ENCODE assay signal across 20 cellular contexts in genomic region chr1:241589524-241589923, GRCh38. TPM values are rescaled to one million over a fixed set of nuclear protein-coding genes. Genes with fewer than 3 reads are reported as not detected.
A peak's percentile ranks its signal among the peaks of the same experiment; 100 is the strongest.
DNase-seq lines count a peak whose midpoint lies in the region; ATAC-seq, FAIRE-seq and TF ChIP-seq lines count a peak whose summit lies in the region.
"Had no signal": no experiment of that assay in that cellular context is flagged by ENCODE, and none has a peak within 500 bp of the region (broad histone marks: within the 10 kb centered on the region; RNA-seq: fewer than 3 reads in every experiment).

No MANE protein-coding gene starts in this region.

- H3K9ac ChIP-seq in HepG2 (ENCODE audit: insufficient read depth, low read depth, low read length): no peak overlapping the region
- H3K9ac ChIP-seq: GM23248 had no signal

- POLR2A ChIA-PET in HepG2 (lab: Yijun Ruan, JAX): no interaction called here
- POLR2A ChIA-PET in HEK293T (lab: Yijun Ruan, JAX): no interaction called here

- H4K20me1 ChIP-seq in HepG2 (ENCODE audit: insufficient read depth, low read length): no peaks in the 10 kb centered on the region

- H3K36me3 ChIP-seq in HepG2 (replicated peaks in 1 of 2; ENCODE audit: control insufficient read depth in 1 of 2, insufficient read depth in 2 of 2, low read length in 2 of 2) (no peaks in the 10 kb centered on the region; a peak in 1 of 5 replicates), spleen (peaks cover 0 to 61% (median 8%) of the 10 kb centered on the region in 6 donors)

- H3K4me1 ChIP-seq in HepG2 (ENCODE audit: insufficient read depth, low read length): no peaks in the 10 kb centered on the region
- no peaks in the 10 kb centered on the region for H3K4me1 ChIP-seq in spleen

- H2AFZ ChIP-seq in HepG2 (ENCODE audit: low read length): no peak overlapping the region
- H2AFZ ChIP-seq: GM23248 had no signal

- H3K9me3 ChIP-seq in HepG2 (ENCODE audit: low read length) (no peaks in the 10 kb centered on the region), spleen (no peaks in the 10 kb centered on the region)

- no peak overlapping the region for H3K4me3 ChIP-seq in HL-60 (replicated peaks; ENCODE audit: insufficient read depth, low read length)
- H3K4me3 ChIP-seq in NB4 (ENCODE audit: low read depth, low read length): no peak overlapping the region
- H3K4me3 ChIP-seq in HepG2 (replicated peaks in 1 of 3; ENCODE audit: insufficient read depth in 1 of 3, low read depth in 2 of 3, low read length in 3 of 3): no peak overlapping the region
- H3K4me3 ChIP-seq in spleen: no peak overlapping the region
- H3K4me3 ChIP-seq: GM23248 had no signal

- TF ChIP-seq CTCF in HL-60 (IDR thresholded peaks at IDR 0.05; ENCODE audit: insufficient read depth, low read length) (no peak), NB4 (IDR thresholded peaks at IDR 0.05; ENCODE audit: low read depth, low read length) (no peak), HepG2 (CRISPR knock-in tag; IDR thresholded peaks at IDR 0.05) (no peak), spleen (IDR thresholded peaks at IDR 0.05 in 8 of 11, conservative IDR thresholded peaks at IDR 0.05 in 3 of 11) (no peak)

- 21% methylated on average over 8 of the region's 8 CpGs for WGBS in HepG2 (ENCODE audit: low lambda C conversion rate)
- WGBS in spleen, 5 donors: 64 to 89% (median 80%) methylated on average over 8 of the region's 8 CpGs

- ATAC-seq in HepG2: no peak
- ATAC-seq: CD8-positive, alpha-beta T cell; HCT116; PC-3; SK-N-SH treated with all-trans-retinoic acid at 6 μM for 48 hours had no signal

- CTCF ChIA-PET in HepG2 (lab: Yijun Ruan, JAX; ENCODE audit: low intra/inter-chr PET ratio, low total read pairs): no interaction called here
- CTCF ChIA-PET in HEK293T (lab: Yijun Ruan, JAX): no interaction called here

- no peak for FAIRE-seq in HepG2 (lab: Jason Lieb, UNC)

- intact Hi-C loops in HepG2 (cut with micrococcal nuclease; ENCODE audit: unreplicated experiment): no loop called here
- intact Hi-C loops in spleen (cut with DNase I; ENCODE audit: low total_unique reads): no loop called here

- no peak overlapping the region for H3K4me2 ChIP-seq in HepG2 (ENCODE audit: low read depth, low read length)

- TF ChIP-seq POLR2A in NB4 (IDR thresholded peaks at IDR 0.05; ENCODE audit: extremely low read depth, insufficient read length): no peak
- no peak for TF ChIP-seq POLR2A in HepG2 (IDR thresholded peaks at IDR 0.05; ENCODE audit: insufficient read depth in 1 of 2, low read depth in 2 of 2, low read length in 2 of 2)
- no peak for TF ChIP-seq POLR2A in spleen (IDR thresholded peaks at IDR 0.05)

- TF ChIP-seq RAD21 in HepG2 (CRISPR knock-in tag; IDR thresholded peaks at IDR 0.05): no peak

- no peaks in the 10 kb centered on the region for H3K27me3 ChIP-seq in HL-60 (ENCODE audit: insufficient read depth, poor library complexity, severe bottlenecking)
- no peaks in the 10 kb centered on the region for H3K27me3 ChIP-seq in HepG2 (ENCODE audit: control insufficient read depth in 1 of 2, insufficient read depth in 2 of 2, low read length in 2 of 2)
- H3K27me3 ChIP-seq in spleen (replicated peaks in 1 of 7): no peaks in the 10 kb centered on the region

- no TSS peak for BruUV-seq in HepG2 (replicated peaks; lab: Mats Ljungman, UMichigan)

- H3K27ac ChIP-seq in HL-60 (replicated peaks) (peak overlapping the region; percentile 12; the same call in 1 of the 2 replicates), HepG2 (ENCODE audit: extremely low read length, insufficient read depth, low read length) (no peak overlapping the region), spleen (peak overlapping the region in 2 of 8 donors; percentile 17 to 52)
- H3K27ac ChIP-seq: GM23248 had no signal

- in situ Hi-C loops in HepG2 (cut with HindIII; ENCODE audit: extremely low pct_ligation_motif_present, low pct_unique_long_range_greater_than_20kb): no loop called here

- peak; percentile 16 to 49 for DNase-seq in HL-60 (ENCODE audit: low read depth in 1 of 2, low spot score in 1 of 2)
- DNase-seq in NB4 (ENCODE audit: low read depth): peak; percentile 21
- DNase-seq in OCI-M1 (lab: John Stamatoyannopoulos, UW): peak; percentile 52
- DNase-seq in HepG2 (ENCODE audit: low spot score): no peak
- no peak for DNase-seq in HPDE6-E6E7 (ENCODE audit: extremely low spot score)
- DNase-seq in HEK293T (ENCODE audit: extremely low spot score): no peak
- no peak for DNase-seq in DMS114 treated with DMSO at 0.1 percent for 48 hours (lab: John Stamatoyannopoulos, UW; ENCODE audit: unreplicated experiment)
- no peak for DNase-seq in spleen
- DNase-seq: ACHN; CD8-positive, alpha-beta T cell; GF-D8; GM23248; MM.1S; NCI-H1694; NCI-H2171; NCI-H446 treated with DMSO at 0.1 percent for 48 hours; PC-3 had no signal

- no peaks in the 10 kb centered on the region for H3K79me2 ChIP-seq in HepG2 (ENCODE audit: insufficient read depth, low read length)

- TF ChIP-seq EP300 in HepG2 (IDR thresholded peaks at IDR 0.05; ENCODE audit: low read depth in 2 of 2, low read length in 2 of 2) (no peak), HepG2 (CRISPR knock-in tag; IDR thresholded peaks at IDR 0.05; ENCODE audit: borderline replicate concordance) (no peak)

RNA-seq across cellular contexts. Expression of gene CHML, which starts 50.6 kb away (rescaled TPM):
- total RNA-seq in HepG2 (2016; rRNA removed; fragmentation: Illumina TruSeq; extraction: Trizol) (16.7 and 21.0 TPM in 2 replicates), spleen (10 to 100 TPM in 6 of 7 donors, 1 to 10 TPM in 1; 8.3 to 14.2 (median 11.2) TPM)
- 1.2 and 1.5 TPM in 2 replicates for total RNA-seq in HepG2 (2016; cell fraction: cytosol; rRNA removed; fragmentation: Illumina TruSeq; extraction: Trizol; ENCODE audit: low read depth)
- total RNA-seq in HepG2 (2016; cell fraction: insoluble cytoplasmic fraction; rRNA removed; fragmentation: Illumina TruSeq; extraction: Trizol): 15.5 and 19.9 TPM in 2 replicates
- 7.3 TPM in 2 replicates for total RNA-seq in HepG2 (2016; cell fraction: membrane; rRNA removed; fragmentation: Illumina TruSeq; extraction: Trizol)
- total RNA-seq in HepG2 (2016; cell fraction: nucleus; rRNA removed; fragmentation: Illumina TruSeq; extraction: Trizol): 27.0 and 27.7 TPM in 2 replicates
- polyA plus RNA-seq in HepG2 (2011; rRNA removed) (5.2 TPM in 2 replicates), spleen (1 to 10 TPM; 2.2 to 4.5 (median 3.0) TPM)
- polyA plus RNA-seq in HepG2 (2011; cell fraction: cytosol; rRNA removed): 2.2 and 2.7 TPM in 2 replicates
- polyA plus RNA-seq in HepG2 (2011; cell fraction: nucleus; rRNA removed): 7.1 and 7.8 TPM in 2 replicates
- 7.1 and 8.1 TPM in 2 replicates for polyA plus RNA-seq in HepG2 (2012)
- polyA plus RNA-seq in HepG2 (2016; cell fraction: cytosol; fragmentation: Illumina TruSeq; extraction: Trizol; ENCODE audit: low read depth): 0.27 and 0.35 TPM in 2 replicates
- 9.8 and 11.3 TPM in 2 replicates for polyA plus RNA-seq in HepG2 (2016; cell fraction: insoluble cytoplasmic fraction; fragmentation: Illumina TruSeq; extraction: Trizol; ENCODE audit: low read depth)
- polyA plus RNA-seq in HepG2 (2016; cell fraction: membrane; fragmentation: Illumina TruSeq; extraction: Trizol; ENCODE audit: low read depth): 1.2 and 1.6 TPM in 2 replicates
- polyA plus RNA-seq in HepG2 (2016; cell fraction: nucleus; fragmentation: Illumina TruSeq; extraction: Trizol; ENCODE audit: insufficient read depth, low read depth): 16.7 and 19.0 TPM in 2 replicates
- 34.4 and 211 TPM in 2 replicates for polyA minus RNA-seq in HepG2 (2011; rRNA and poly(A)+ RNA removed; ENCODE audit: low replicate concordance)
- polyA minus RNA-seq in HepG2 (2011; cell fraction: cytosol; rRNA and poly(A)+ RNA removed): 8.0 and 11.1 TPM in 2 replicates
- 44.5 and 48.6 TPM in 2 replicates for polyA minus RNA-seq in HepG2 (2011; cell fraction: nucleus; rRNA and poly(A)+ RNA removed)

RNA-seq across cellular contexts. Expression of gene OPN3, which starts 50.6 kb away (rescaled TPM):
- total RNA-seq in HepG2 (2016; rRNA removed; fragmentation: Illumina TruSeq; extraction: Trizol) (17.2 and 17.4 TPM in 2 replicates), spleen (10 to 100 TPM; 15.1 to 39.4 (median 19.6) TPM)
- 10.2 and 13.6 TPM in 2 replicates for total RNA-seq in HepG2 (2016; cell fraction: cytosol; rRNA removed; fragmentation: Illumina TruSeq; extraction: Trizol; ENCODE audit: low read depth)
- total RNA-seq in HepG2 (2016; cell fraction: insoluble cytoplasmic fraction; rRNA removed; fragmentation: Illumina TruSeq; extraction: Trizol): 16.6 and 16.7 TPM in 2 replicates
- total RNA-seq in HepG2 (2016; cell fraction: membrane; rRNA removed; fragmentation: Illumina TruSeq; extraction: Trizol): 27.6 and 32.6 TPM in 2 replicates
- 9.9 and 12.6 TPM in 2 replicates for total RNA-seq in HepG2 (2016; cell fraction: nucleus; rRNA removed; fragmentation: Illumina TruSeq; extraction: Trizol)
- polyA plus RNA-seq in HepG2 (2011; rRNA removed) (15.8 and 23.0 TPM in 2 replicates), spleen (10 to 100 TPM; 23.5 to 28.9 (median 25.7) TPM)
- 11.8 and 19.2 TPM in 2 replicates for polyA plus RNA-seq in HepG2 (2011; cell fraction: cytosol; rRNA removed)
- polyA plus RNA-seq in HepG2 (2011; cell fraction: nucleus; rRNA removed): 5.3 and 5.8 TPM in 2 replicates
- polyA plus RNA-seq in HepG2 (2012): 19.0 and 21.9 TPM in 2 replicates
- 16.5 and 18.0 TPM in 2 replicates for polyA plus RNA-seq in HepG2 (2016; cell fraction: cytosol; fragmentation: Illumina TruSeq; extraction: Trizol; ENCODE audit: low read depth)
- polyA plus RNA-seq in HepG2 (2016; cell fraction: insoluble cytoplasmic fraction; fragmentation: Illumina TruSeq; extraction: Trizol; ENCODE audit: low read depth): 21.8 and 24.0 TPM in 2 replicates
- 30.5 and 31.8 TPM in 2 replicates for polyA plus RNA-seq in HepG2 (2016; cell fraction: membrane; fragmentation: Illumina TruSeq; extraction: Trizol; ENCODE audit: low read depth)
- 23.1 and 23.3 TPM in 2 replicates for polyA plus RNA-seq in HepG2 (2016; cell fraction: nucleus; fragmentation: Illumina TruSeq; extraction: Trizol; ENCODE audit: insufficient read depth, low read depth)
- 13.5 and 35.7 TPM in 2 replicates for polyA minus RNA-seq in HepG2 (2011; rRNA and poly(A)+ RNA removed; ENCODE audit: low replicate concordance)
- 8.9 and 10.1 TPM in 2 replicates for polyA minus RNA-seq in HepG2 (2011; cell fraction: cytosol; rRNA and poly(A)+ RNA removed)
- polyA minus RNA-seq in HepG2 (2011; cell fraction: nucleus; rRNA and poly(A)+ RNA removed): 7.6 and 10.9 TPM in 2 replicates

RNA-seq across cellular contexts. Expression of gene KMO, which starts 57.3 kb away (rescaled TPM):
- total RNA-seq in HepG2 (2016; rRNA removed; fragmentation: Illumina TruSeq; extraction: Trizol): not detected in 2 replicates
- total RNA-seq in HepG2 (2016; cell fraction: cytosol; rRNA removed; fragmentation: Illumina TruSeq; extraction: Trizol; ENCODE audit: low read depth): not detected in 2 replicates
- total RNA-seq in HepG2 (2016; cell fraction: insoluble cytoplasmic fraction; rRNA removed; fragmentation: Illumina TruSeq; extraction: Trizol): not detected in 2 replicates
- total RNA-seq in HepG2 (2016; cell fraction: membrane; rRNA removed; fragmentation: Illumina TruSeq; extraction: Trizol): not detected in 2 replicates
- not detected in 2 replicates for total RNA-seq in HepG2 (2016; cell fraction: nucleus; rRNA removed; fragmentation: Illumina TruSeq; extraction: Trizol)
- 0.01 TPM in 2 replicates for polyA plus RNA-seq in HepG2 (2011; rRNA removed)
- polyA plus RNA-seq in HepG2 (2011; cell fraction: cytosol; rRNA removed): 0.12 TPM in 1 of 2 replicates, not detected in the other
- not detected in 2 replicates for polyA plus RNA-seq in HepG2 (2011; cell fraction: nucleus; rRNA removed)
- polyA plus RNA-seq in HepG2 (2012): 0.07 and 0.08 TPM in 2 replicates
- not detected in 2 replicates for polyA plus RNA-seq in HepG2 (2016; cell fraction: cytosol; fragmentation: Illumina TruSeq; extraction: Trizol; ENCODE audit: low read depth)
- polyA plus RNA-seq in HepG2 (2016; cell fraction: insoluble cytoplasmic fraction; fragmentation: Illumina TruSeq; extraction: Trizol; ENCODE audit: low read depth): not detected in 2 replicates
- polyA plus RNA-seq in HepG2 (2016; cell fraction: membrane; fragmentation: Illumina TruSeq; extraction: Trizol; ENCODE audit: low read depth): not detected in 2 replicates
- not detected in 2 replicates for polyA plus RNA-seq in HepG2 (2016; cell fraction: nucleus; fragmentation: Illumina TruSeq; extraction: Trizol; ENCODE audit: insufficient read depth, low read depth)
- polyA minus RNA-seq in HepG2 (2011; rRNA and poly(A)+ RNA removed; ENCODE audit: low replicate concordance): not detected in 2 replicates
- polyA minus RNA-seq in HepG2 (2011; cell fraction: cytosol; rRNA and poly(A)+ RNA removed): not detected in 2 replicates
- not detected in 2 replicates for polyA minus RNA-seq in HepG2 (2011; cell fraction: nucleus; rRNA and poly(A)+ RNA removed)
- 10 to 100 TPM; 10.3 to 25.1 (median 15.8) TPM for total RNA-seq in spleen
- 10 to 100 TPM; 11.2 to 14.9 (median 12.1) TPM for polyA plus RNA-seq in spleen
- total RNA-seq: CD8-positive, alpha-beta T cell; GM23248; T-helper 2 cell treated with Interferon-gamma antibody and Interleukin-4, amounts not matched to agents 100 ng/mL and 5 ng/mL, for 36 hours had no signal
- polyA plus RNA-seq: GM23248 had no signal

Comparison
In these comparisons a context has a peak if more than half of its experiments do, and no peak if none do; other contexts are left out.
1. DNase-seq: peak in HL-60 (2 of 2), NB4 (single experiment) and OCI-M1 (single experiment); none in HepG2 (single experiment), HPDE6-E6E7 (single experiment), HEK293T (single experiment), DMS114 treated with DMSO at 0.1 percent for 48 hours (single experiment) and spleen (single experiment).
2. RNA of gene KMO, which starts 57.3 kb away (total RNA-seq): 10.3 to 25.1 TPM in spleen; not detected in HepG2; every median in the first group is over 10 times any median in the second.